ENCODE assay signal across 8 cellular contexts in the genomic region with DNA sequence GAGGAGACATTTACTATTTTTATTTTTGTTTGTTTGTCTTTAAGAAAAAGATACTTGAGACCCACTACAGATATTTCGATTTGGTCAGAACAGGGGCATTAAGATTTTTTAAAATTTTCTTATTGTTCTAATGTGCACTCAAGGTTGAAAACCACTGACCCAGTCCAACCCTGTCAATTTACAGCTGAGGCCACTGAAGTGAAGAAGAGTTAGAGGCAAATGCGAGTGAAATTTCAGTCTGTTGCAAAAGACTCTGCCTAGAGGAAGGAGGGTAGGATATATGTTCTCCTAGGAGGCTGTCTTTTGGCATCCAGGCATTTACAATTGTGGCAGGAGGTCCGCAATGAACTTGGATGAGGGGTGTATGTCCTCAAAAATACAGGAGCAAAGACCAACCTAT.
"Had no signal": no experiment of that assay in that cellular context is flagged by ENCODE, and none has a peak within 500 bp of the region (broad histone marks: within the 10 kb centered on the region; RNA-seq: fewer than 3 reads in every experiment).

No MANE protein-coding gene starts in this region.

- DNase-seq: IMR-90, KBM-7, KG1 had no signal

- H3K4me2 ChIP-seq: KMS-11 had no signal

- H3K27ac ChIP-seq: HL-60, KMS-11 had no signal

- FAIRE-seq: HepG2, HTR-8/SVneo, K562 had no signal

- H3K9ac ChIP-seq: KMS-11 had no signal

- H3K4me3 ChIP-seq: K562 had no signal
